19 cellular contexts compared by ENCODE assay signal in the genomic region with DNA sequence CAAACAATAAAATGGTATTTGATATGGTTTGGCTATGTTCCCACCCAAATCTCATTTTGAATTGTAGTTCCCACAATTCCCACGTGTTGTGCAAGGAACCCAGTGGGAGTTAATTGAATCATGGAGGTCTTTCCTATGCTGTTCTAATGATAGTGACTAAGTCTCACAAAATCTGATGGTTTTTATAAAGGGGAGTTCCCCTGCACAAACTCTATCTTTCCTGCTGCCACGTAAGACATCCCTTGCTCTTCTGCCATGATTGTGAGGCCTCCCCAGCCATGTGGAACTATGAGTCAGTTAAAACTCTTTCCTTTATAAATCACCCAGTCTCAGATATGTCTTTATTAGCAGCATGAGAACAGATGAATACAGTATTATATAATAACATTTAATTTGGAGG. TPM values are rescaled to one million over a fixed set of nuclear protein-coding genes. Genes with fewer than 3 reads are reported as not detected.
"Had no signal": no experiment of that assay in that cellular context is flagged by ENCODE, and none has a peak within 500 bp of the region (broad histone marks: within the 10 kb centered on the region; RNA-seq: fewer than 3 reads in every experiment).

No MANE protein-coding gene starts in this region.

- H3K9me3 ChIP-seq: adrenal gland, gastroesophageal sphincter, left ventricle myocardium inferior, neutrophil, tibial nerve, uterus had no signal

- H3K27me3 ChIP-seq: adrenal gland, gastroesophageal sphincter, neutrophil, tibial nerve, uterus had no signal

- H3K9ac ChIP-seq: parathyroid adenoma had no signal

- ATAC-seq: activated CD8-positive, alpha-beta T cell treated with anti-CD3 and anti-CD28 coated beads for 36 hours; gastroesophageal sphincter; naive thymus-derived CD8-positive, alpha-beta T cell had no signal

- H3K4me1 ChIP-seq: gastroesophageal sphincter, left ventricle myocardium inferior, parathyroid adenoma, uterus had no signal

- H3K27ac ChIP-seq: adrenal gland, gastroesophageal sphincter, left ventricle myocardium inferior, neutrophil, parathyroid adenoma, tibial nerve, uterus had no signal

- DNase-seq: activated CD4-positive, alpha-beta T cell treated with anti-CD3 and anti-CD28 coated beads for 4 hours; activated CD8-positive, alpha-beta T cell treated with anti-CD3 and anti-CD28 coated beads for 36 hours; activated effector memory CD4-positive, alpha-beta T cell treated with anti-CD3 and anti-CD28 coated beads, Interleukin-2, amount 50 U/mL, for 16 hours; activated T-cell treated with anti-CD3 and anti-CD28 coated beads, Interleukin-2, amount 50 U/mL, for 48 hours; adrenal gland; effector memory CD4-positive, alpha-beta T cell; islet precursor cell; left ventricle myocardium inferior; naive thymus-derived CD8-positive, alpha-beta T cell; stimulated activated CD4-positive, alpha-beta T cell treated with anti-CD3 and anti-CD28 coated beads, Interleukin-4, amount 100 ng/mL, for 4 hours; stimulated activated CD8-positive, alpha-beta memory T cell treated with anti-CD3 and anti-CD28 coated beads, Interleukin-4, amount 100 ng/mL, for 48 hours; stimulated activated naive CD4-positive, alpha-beta T cell treated with Interleukin-2 at 50 U/mL for 16 hours; substantia nigra; uterus had no signal

- H3K4me3 ChIP-seq: adrenal gland, gastroesophageal sphincter, left ventricle myocardium inferior, tibial nerve, uterus had no signal

- H2AFZ ChIP-seq: parathyroid adenoma had no signal

- H3K36me3 ChIP-seq: adrenal gland, gastroesophageal sphincter, left ventricle myocardium inferior, neutrophil, tibial nerve, uterus had no signal

- H3K79me2 ChIP-seq: parathyroid adenoma had no signal

RNA-seq across cellular contexts. Expression of gene AADAC, which starts 15.4 kb away (rescaled TPM):
- total RNA-seq: activated CD8-positive, alpha-beta T cell treated with anti-CD3 and anti-CD28 coated beads for 36 hours; left ventricle myocardium inferior; naive thymus-derived CD8-positive, alpha-beta T cell; tibial nerve had no signal
- polyA plus RNA-seq: fibroblast of lung; naive thymus-derived CD8-positive, alpha-beta T cell had no signal
